8 cellular contexts compared by ENCODE assay signal in the genomic region with DNA sequence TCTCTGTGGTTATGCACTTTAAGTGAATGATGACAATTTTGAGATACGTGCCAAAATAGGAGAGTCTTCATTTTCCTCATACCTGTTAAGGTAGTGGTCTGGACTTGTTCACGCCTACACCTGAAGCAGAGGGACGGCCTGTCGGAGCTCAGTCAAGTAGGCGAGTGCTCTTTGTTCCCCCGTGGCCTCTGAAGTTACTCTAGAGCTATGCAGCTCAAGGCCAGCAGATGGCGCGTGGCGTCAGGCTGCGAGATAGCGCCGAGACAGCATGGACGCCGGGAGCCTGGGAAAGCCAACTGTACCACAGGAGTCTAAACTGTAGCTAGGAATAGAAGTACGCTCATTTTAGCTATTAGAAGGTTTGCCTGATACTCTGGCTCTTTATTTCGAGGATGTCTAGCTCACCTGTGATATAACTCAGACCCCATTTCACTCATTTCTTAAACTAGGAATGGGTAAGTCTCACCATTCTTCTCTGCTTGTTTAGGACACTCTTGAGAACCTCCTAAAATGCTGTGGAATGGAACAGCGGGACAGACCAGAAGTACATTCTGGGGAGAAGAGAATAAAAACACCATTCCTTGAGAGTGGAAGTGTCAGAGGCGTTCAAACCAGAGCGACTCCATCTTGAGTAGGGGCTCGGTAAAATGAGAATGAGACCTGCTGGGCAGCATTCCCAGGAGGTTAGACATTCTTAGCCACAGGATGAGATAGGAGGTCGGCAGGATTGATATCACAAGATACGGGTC.
DNase-seq lines count a peak whose midpoint lies in the region; ATAC-seq and TF ChIP-seq lines count a peak whose summit lies in the region.

No MANE protein-coding gene starts in this region.

- H3K36me3 ChIP-seq in tibial artery, result no peaks in the 10 kb centered on the region

- H3K27me3 ChIP-seq in foreskin keratinocyte, result no peaks in the 10 kb centered on the region
- peaks cover 0 to 9% of the 10 kb centered on the region in 2 donors for H3K27me3 ChIP-seq in tibial artery

- peak; percentile 99 for TF ChIP-seq CTCF in foreskin keratinocyte (conservative IDR thresholded peaks at IDR 0.05)
- TF ChIP-seq CTCF in tibial artery (IDR thresholded peaks at IDR 0.05), result peak; percentile 87 to 92

- H3K4me1 ChIP-seq in foreskin keratinocyte, result peaks cover 10% of the 10 kb centered on the region
- H3K4me1 ChIP-seq in tibial artery, result peaks cover 0 to 9% (median 0%) of the 10 kb centered on the region in 4 donors

- H3K9me3 ChIP-seq in tibial artery, result no peaks in the 10 kb centered on the region

- H3K4me3 ChIP-seq in tibial artery, result no peak overlapping the region

- no peaks in the 10 kb centered on the region for H3K9me3 Mint-ChIP-seq in activated T-helper 17 cell treated with anti-CD3 and anti-CD28 coated beads, Interleukin-2, amount 50 U/mL, for 72 hours

- DNase-seq in DMS53 treated with DMSO at 0.1 percent for 48 hours (lab: John Stamatoyannopoulos, UW; ENCODE audit: unreplicated experiment), result peak; percentile 90
- DNase-seq in HuH-7.5 (ENCODE audit: low spot score), result peak; percentile 86
- DNase-seq in RKO (ENCODE audit: low spot score), result peak; percentile 24
- DNase-seq in foreskin keratinocyte, result peak; percentile 87 to 92
- peak; percentile 52 for DNase-seq in occipital lobe (lab: John Stamatoyannopoulos, UW)
- peak; percentile 77 to 82 for DNase-seq in tibial artery

- no peak overlapping the region for H3K4me3 Mint-ChIP-seq in activated T-helper 17 cell treated with anti-CD3 and anti-CD28 coated beads, Interleukin-2, amount 50 U/mL, for 72 hours

- peaks cover 17% of the 10 kb centered on the region for H3K27me3 Mint-ChIP-seq in activated T-helper 17 cell treated with anti-CD3 and anti-CD28 coated beads, Interleukin-2, amount 50 U/mL, for 72 hours

- peak; percentile 99 for ATAC-seq in GM21447 (IDR thresholded peaks at IDR 0.05; ENCODE audit: unreplicated experiment)
- ATAC-seq in activated T-helper 17 cell treated with anti-CD3 and anti-CD28 coated beads, Interleukin-2, amount 50 U/mL, for 72 hours (replicated peaks), result peak; percentile 70
- peak; percentile 98 for ATAC-seq in foreskin keratinocyte

- no peaks in the 10 kb centered on the region for H3K36me3 Mint-ChIP-seq in activated T-helper 17 cell treated with anti-CD3 and anti-CD28 coated beads, Interleukin-2, amount 50 U/mL, for 72 hours (ENCODE audit: low read depth)

- H3K27ac Mint-ChIP-seq in activated T-helper 17 cell treated with anti-CD3 and anti-CD28 coated beads, Interleukin-2, amount 50 U/mL, for 72 hours, result no peak overlapping the region

- intact Hi-C loops in tibial artery (cut with DNase I; ENCODE audit: low total_unique reads), result loop anchor here (2.0 kb wide), 1 partner anchor 530 kb away; no protein-coding TSS in a partner anchor

- H3K27ac ChIP-seq in foreskin keratinocyte (no peak overlapping the region), tibial artery (no peak overlapping the region)

- H3K4me1 Mint-ChIP-seq in activated T-helper 17 cell treated with anti-CD3 and anti-CD28 coated beads, Interleukin-2, amount 50 U/mL, for 72 hours, result no peaks in the 10 kb centered on the region

Comparison
In these comparisons a context has a peak if more than half of its experiments do, and no peak if none do; other contexts are left out.
1. DNase-seq: peak in every context shown above with its lines; median percentile 90 in DMS53 treated with DMSO at 0.1 percent for 48 hours; 90 in foreskin keratinocyte; 86 in HuH-7.5; 80 in tibial artery; 52 in occipital lobe; 24 in RKO.